Comparison of ENCODE assay signal across 20 cellular contexts in the genomic region with DNA sequence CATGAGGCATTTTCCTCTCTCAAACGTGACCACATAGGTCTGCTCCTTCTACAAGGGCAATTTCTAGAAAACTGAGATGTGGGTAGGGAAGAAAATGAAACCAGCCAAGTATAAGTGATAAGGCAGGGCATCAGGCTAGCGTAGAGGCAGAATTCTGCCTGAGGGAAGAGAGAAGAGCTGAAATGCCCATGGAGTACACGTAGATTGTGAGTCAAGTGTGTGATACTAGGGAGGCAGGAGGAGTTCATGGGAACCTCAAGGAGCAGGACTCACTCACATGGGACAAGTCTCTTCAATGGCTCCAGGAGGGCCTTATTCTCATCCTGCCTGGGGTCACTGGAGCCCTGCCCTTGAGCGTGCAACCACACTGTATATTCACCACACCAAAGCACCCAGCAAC. TPM values are rescaled to one million over a fixed set of nuclear protein-coding genes. Genes with fewer than 3 reads are reported as not detected.
DNase-seq lines count a peak whose midpoint lies in the region; ATAC-seq, FAIRE-seq and TF ChIP-seq lines count a peak whose summit lies in the region.
"Had no signal": no experiment of that assay in that cellular context is flagged by ENCODE, and none has a peak within 500 bp of the region (broad histone marks: within the 10 kb centered on the region; RNA-seq: fewer than 3 reads in every experiment).

No MANE protein-coding gene starts in this region.

- no peaks in the 10 kb centered on the region for H3K27me3 ChIP-seq in adrenal gland
- H3K27me3 ChIP-seq in heart right ventricle = no peaks in the 10 kb centered on the region
- H3K27me3 ChIP-seq in smooth muscle cell (ENCODE audit: low read depth) = no peaks in the 10 kb centered on the region
- H3K27me3 ChIP-seq: gastroesophageal sphincter, MG63, ovary, transverse colon had no signal

- peaks cover 11% of the 10 kb centered on the region for H3F3A ChIP-seq in smooth muscle cell (ENCODE audit: low read depth)

- no peak overlapping the region for H3K9ac ChIP-seq in smooth muscle cell (ENCODE audit: low read depth)

- TF ChIP-seq CTCF in adrenal gland (IDR thresholded peaks at IDR 0.05) (no peak), heart right ventricle (IDR thresholded peaks at IDR 0.05) (no peak), smooth muscle cell (IDR thresholded peaks at IDR 0.05; ENCODE audit: borderline replicate concordance, insufficient read depth, poor library complexity, severe bottlenecking) (no peak)

- H3K27ac ChIP-seq in adrenal gland (peak overlapping the region in 4 of 5 donors; percentile 36 to 69 (median 50)), heart right ventricle (peak overlapping the region; percentile 62 to 88 (median 76)), smooth muscle cell (ENCODE audit: low read depth) (peak overlapping the region; percentile 73)
- H3K27ac ChIP-seq: gastroesophageal sphincter, HL-60 had no signal

- FAIRE-seq in H54 (lab: Jason Lieb, UNC) = no peak

- H3K9me3 ChIP-seq in adrenal gland (replicated peaks in 1 of 3) (no peaks in the 10 kb centered on the region), heart right ventricle (no peaks in the 10 kb centered on the region), smooth muscle cell (replicated peaks; ENCODE audit: low read depth) (no peaks in the 10 kb centered on the region)
- H3K9me3 ChIP-seq: gastroesophageal sphincter, MG63, ovary, transverse colon had no signal

- H3K4me3 ChIP-seq in adrenal gland = no peak overlapping the region
- no peak overlapping the region for H3K4me3 ChIP-seq in heart right ventricle
- no peak overlapping the region for H3K4me3 ChIP-seq in smooth muscle cell
- H3K4me3 ChIP-seq: gastroesophageal sphincter, MG63, ovary, transverse colon had no signal

- WGBS in adrenal gland, 4 donors = 56 to 66% (median 62%) methylated on average over 4 of the region's 4 CpGs
- 45 to 58% methylated on average over 4 of the region's 4 CpGs for WGBS in heart right ventricle, 2 donors
- 66% methylated on average over 4 of the region's 4 CpGs for WGBS in smooth muscle cell (ENCODE audit: low lambda C conversion rate)

- peak; percentile 22 for DNase-seq in M059J (ENCODE audit: low read depth)
- DNase-seq in adrenal gland = peak in 1 of 7 donors; percentile 20
- no peak for DNase-seq in heart right ventricle
- no peak for DNase-seq in smooth muscle cell (lab: John Stamatoyannopoulos, UW; ENCODE audit: unreplicated experiment)
- no peak for DNase-seq in SW 1271 (lab: John Stamatoyannopoulos, UW)
- DNase-seq in H54 (ENCODE audit: insufficient read length, low spot score) = no peak
- DNase-seq: activated CD4-positive, alpha-beta T cell treated with anti-CD3 and anti-CD28 coated beads for 4 hours; amniotic stem cell; central memory CD4-positive, alpha-beta T cell; effector CD4-positive, alpha-beta T cell; MG63; naive thymus-derived CD8-positive, alpha-beta T cell; NCI-H1436; NCI-H524; stimulated activated naive B cell treated with anti-CD40 and anti-IgM and Interleukin-4, amounts not matched to agents 10 μg/mL and 1 μg/mL and 100 μg/mL, for 72 hours had no signal

- peaks cover 8 to 17% of the 10 kb centered on the region in 2 donors for H3K4me1 ChIP-seq in adrenal gland (replicated peaks in 1 of 2)
- peaks cover 0 to 46% (median 26%) of the 10 kb centered on the region in 9 donors for H3K4me1 ChIP-seq in heart right ventricle
- H3K4me1 ChIP-seq in smooth muscle cell (ENCODE audit: low read depth) = peaks cover 11% of the 10 kb centered on the region

- no peaks in the 10 kb centered on the region for H3K36me3 ChIP-seq in adrenal gland (replicated peaks in 1 of 2)
- peaks cover 0 to 7% (median 0%) of the 10 kb centered on the region in 9 donors for H3K36me3 ChIP-seq in heart right ventricle
- no peaks in the 10 kb centered on the region for H3K36me3 ChIP-seq in smooth muscle cell (ENCODE audit: low read depth)
- H3K36me3 ChIP-seq: MG63, ovary, transverse colon had no signal

- ATAC-seq in heart right ventricle (peak in 7 of 8 donors; percentile 5 to 34 (median 17)), HG03159 (IDR thresholded peaks at IDR 0.05; ENCODE audit: unreplicated experiment) (no peak)
- ATAC-seq: naive thymus-derived CD8-positive, alpha-beta T cell; stimulated activated naive B cell treated with anti-CD40 and anti-IgM and Interleukin-4, amounts not matched to agents 10 μg/mL and 1 μg/mL and 100 μg/mL, for 72 hours had no signal

- intact Hi-C loops in adrenal gland (cut with DNase I) (no loop called here), heart right ventricle (cut with DNase I) (loop anchor here in 2 of 10 donors (5.0 kb wide), 1 partner anchor 36 kb away; a partner anchor contains a TSS)

- no peaks in the 10 kb centered on the region for H4K20me1 ChIP-seq in smooth muscle cell (ENCODE audit: low read depth)

- H3K4me2 ChIP-seq in smooth muscle cell = peak overlapping the region; percentile 54

- no peaks in the 10 kb centered on the region for H3K79me2 ChIP-seq in smooth muscle cell (ENCODE audit: low read depth)

- H2AFZ ChIP-seq in smooth muscle cell (ENCODE audit: low read depth) = no peak overlapping the region

- TF ChIP-seq POLR2A in adrenal gland (IDR thresholded peaks at IDR 0.05) (no peak), H54 (IDR thresholded peaks at IDR 0.05; ENCODE audit: low read depth, low read length) (no peak)

RNA-seq across cellular contexts. Expression of a gene that starts 34.8 kb away (rescaled TPM):
- total RNA-seq in M059J (2014; rRNA removed; shearing (Covaris generic)) = 17.5 and 26.7 TPM in 2 replicates
- total RNA-seq in adrenal gland (10 to 100 TPM; 31.7 to 90.1 (median 68.3) TPM), heart right ventricle (10 to 100 TPM; 43.1 to 75.4 (median 50.6) TPM), smooth muscle cell (52.2 and 84.1 TPM in 2 replicates)
- polyA plus RNA-seq in adrenal gland (10 to 100 TPM; 14.2 to 40.3 (median 17.8) TPM), heart right ventricle (10 to 100 TPM in 1 of 2 donors, 1 to 10 TPM in 1; 9.8 to 20.6 TPM), smooth muscle cell (34.6 and 44.0 TPM in 2 replicates)
